In the genomic region with DNA sequence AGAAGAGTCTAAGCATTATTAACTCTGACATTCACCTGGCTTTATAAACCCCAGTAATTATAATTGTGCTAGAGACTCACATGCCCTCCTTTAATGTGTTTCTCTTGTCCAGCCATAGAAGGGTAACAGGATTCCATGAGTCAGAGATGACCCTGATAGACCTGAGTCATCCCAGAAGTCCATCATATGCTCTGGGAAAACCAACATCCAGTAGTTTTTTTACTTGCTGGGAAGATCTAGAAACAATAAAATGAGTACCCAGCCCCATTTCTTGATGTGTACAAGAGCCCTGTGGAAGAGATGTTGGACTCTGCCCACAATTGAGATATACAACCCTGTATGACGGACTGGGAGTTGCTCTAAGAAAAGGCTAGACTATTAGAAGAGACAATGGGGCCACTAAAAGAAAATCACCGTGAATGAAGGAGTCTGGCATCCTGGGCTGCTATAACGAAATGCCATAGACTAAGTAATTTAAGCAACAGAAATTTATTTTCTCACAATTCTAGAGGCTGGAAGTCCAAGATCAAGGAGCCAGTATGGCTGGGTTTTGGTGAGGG, we compare ENCODE assay signal across 11 cellular contexts. TPM values are rescaled to one million over a fixed set of nuclear protein-coding genes. Genes with fewer than 3 reads are reported as not detected.
DNase-seq lines count a peak whose midpoint lies in the region; ATAC-seq, FAIRE-seq and TF ChIP-seq lines count a peak whose summit lies in the region.
"Had no signal": no experiment of that assay in that cellular context is flagged by ENCODE, and none has a peak within 500 bp of the region (broad histone marks: within the 10 kb centered on the region; RNA-seq: fewer than 3 reads in every experiment).

No MANE protein-coding gene starts in this region.

- H3K27me3 ChIP-seq in breast epithelium (no peaks in the 10 kb centered on the region), HepG2 (ENCODE audit: control insufficient read depth in 1 of 2, insufficient read depth in 2 of 2, low read length in 2 of 2) (no peaks in the 10 kb centered on the region), Caco-2 (replicated peaks; ENCODE audit: control insufficient read depth, insufficient read depth, low read length) (no peaks in the 10 kb centered on the region)

- H3K4me3 Mint-ChIP-seq in Caco-2 (ENCODE audit: unreplicated experiment) = no peak overlapping the region
- H3K4me3 Mint-ChIP-seq: activated naive CD8-positive, alpha-beta T cell treated with anti-CD3 and anti-CD28 coated beads, Interleukin-2, amount 50 U/mL, for 24 hours had no signal

- no peak for FAIRE-seq in HepG2 (lab: Jason Lieb, UNC)

- TF ChIP-seq POLR2A in breast epithelium (IDR thresholded peaks at IDR 0.05) = no peak
- TF ChIP-seq POLR2A in HepG2 (IDR thresholded peaks at IDR 0.05; ENCODE audit: insufficient read depth in 1 of 2, low read depth in 2 of 2, low read length in 2 of 2) = no peak

- H2AFZ ChIP-seq in HepG2 (ENCODE audit: low read length) = no peak overlapping the region

- H3K27ac ChIP-seq in breast epithelium (peak overlapping the region; percentile 7 to 58), HepG2 (ENCODE audit: extremely low read length, insufficient read depth, low read length) (no peak overlapping the region)
- H3K27ac ChIP-seq: 22Rv1 had no signal

- WGBS in HepG2 (ENCODE audit: low lambda C conversion rate) = 63% methylated on average over 3 of the region's 3 CpGs

- intact Hi-C loops in breast epithelium (cut with DNase I; ENCODE audit: low total_unique reads) (no loop called here), HepG2 (cut with micrococcal nuclease; ENCODE audit: unreplicated experiment) (no loop called here), Caco-2 (cut with micrococcal nuclease; ENCODE audit: unreplicated experiment) (no loop called here)

- no peaks in the 10 kb centered on the region for H4K20me1 ChIP-seq in HepG2 (ENCODE audit: insufficient read depth, low read length)

- H3K4me1 ChIP-seq in breast epithelium (no peaks in the 10 kb centered on the region), HepG2 (ENCODE audit: insufficient read depth, low read length) (peaks cover 23% of the 10 kb centered on the region), Caco-2 (no peaks in the 10 kb centered on the region)

- BruUV-seq in HepG2 (replicated peaks; lab: Mats Ljungman, UMichigan) (no TSS peak), Caco-2 (replicated peaks; lab: Mats Ljungman, UMichigan) (no TSS peak)

- TF ChIP-seq RAD21 in HepG2 (CRISPR knock-in tag; IDR thresholded peaks at IDR 0.05) = no peak

- H3K36me3 ChIP-seq in breast epithelium = no peaks in the 10 kb centered on the region
- H3K36me3 ChIP-seq in HepG2 (replicated peaks in 1 of 2; ENCODE audit: control insufficient read depth in 1 of 2, insufficient read depth in 2 of 2, low read length in 2 of 2) = no peaks in the 10 kb centered on the region
- no peaks in the 10 kb centered on the region for H3K36me3 ChIP-seq in Caco-2 (ENCODE audit: control insufficient read depth, insufficient read depth, low read length)

- H3K9ac ChIP-seq in HepG2 (ENCODE audit: insufficient read depth, low read depth, low read length) = no peak overlapping the region

- TF ChIP-seq EP300 in HepG2 (IDR thresholded peaks at IDR 0.05; ENCODE audit: low read depth in 2 of 2, low read length in 2 of 2) = no peak
- TF ChIP-seq EP300 in HepG2 (CRISPR knock-in tag; IDR thresholded peaks at IDR 0.05; ENCODE audit: borderline replicate concordance) = no peak

- H3K4me1 Mint-ChIP-seq in Caco-2 (ENCODE audit: low read depth, unreplicated experiment) = peaks cover 10% of the 10 kb centered on the region
- H3K4me1 Mint-ChIP-seq: activated naive CD8-positive, alpha-beta T cell treated with anti-CD3 and anti-CD28 coated beads, Interleukin-2, amount 50 U/mL, for 24 hours had no signal

- H3K4me3 ChIP-seq in breast epithelium (no peak overlapping the region), HepG2 (replicated peaks in 1 of 3; ENCODE audit: insufficient read depth in 1 of 3, low read depth in 2 of 3, low read length in 3 of 3) (no peak overlapping the region), Caco-2 (ENCODE audit: low read depth, low read length) (no peak overlapping the region)

- no peaks in the 10 kb centered on the region for H3K9me3 ChIP-seq in breast epithelium
- no peaks in the 10 kb centered on the region for H3K9me3 ChIP-seq in HepG2 (ENCODE audit: low read length)
- no peaks in the 10 kb centered on the region for H3K9me3 ChIP-seq in Caco-2

- in situ Hi-C loops in HepG2 (cut with HindIII; ENCODE audit: extremely low pct_ligation_motif_present, low pct_unique_long_range_greater_than_20kb) = no loop called here

- no peaks in the 10 kb centered on the region for H3K36me3 Mint-ChIP-seq in Caco-2 (ENCODE audit: insufficient read depth, unreplicated experiment)

- ATAC-seq in HepG2 = peak; percentile 74
- no peak for ATAC-seq in GM18870 (IDR thresholded peaks at IDR 0.05; ENCODE audit: unreplicated experiment)
- ATAC-seq: activated naive CD8-positive, alpha-beta T cell treated with anti-CD3 and anti-CD28 coated beads, Interleukin-2, amount 50 U/mL, for 24 hours had no signal

- no peaks in the 10 kb centered on the region for H3K27me3 Mint-ChIP-seq in Caco-2 (ENCODE audit: insufficient read depth, unreplicated experiment)
- H3K27me3 Mint-ChIP-seq: activated naive CD8-positive, alpha-beta T cell treated with anti-CD3 and anti-CD28 coated beads, Interleukin-2, amount 50 U/mL, for 24 hours had no signal

- POLR2A ChIA-PET in HepG2 (lab: Yijun Ruan, JAX) = no interaction called here
- POLR2A ChIA-PET in Caco-2 (lab: Charles Lee) = no interaction called here

- H3K27ac Mint-ChIP-seq in Caco-2 (ENCODE audit: unreplicated experiment) = no peak overlapping the region
- H3K27ac Mint-ChIP-seq: activated naive CD8-positive, alpha-beta T cell treated with anti-CD3 and anti-CD28 coated beads, Interleukin-2, amount 50 U/mL, for 24 hours had no signal

- H3K9me3 Mint-ChIP-seq in Caco-2 (ENCODE audit: unreplicated experiment) = no peaks in the 10 kb centered on the region
- H3K9me3 Mint-ChIP-seq: activated naive CD8-positive, alpha-beta T cell treated with anti-CD3 and anti-CD28 coated beads, Interleukin-2, amount 50 U/mL, for 24 hours had no signal

- TF ChIP-seq CTCF in breast epithelium (IDR thresholded peaks at IDR 0.05) (no peak), HepG2 (CRISPR knock-in tag; IDR thresholded peaks at IDR 0.05) (no peak), Caco-2 (IDR thresholded peaks at IDR 0.05; ENCODE audit: insufficient read depth in 1 of 2, low read depth in 1 of 2, low read length in 1 of 2, severe bottlenecking in 1 of 2, unreplicated experiment in 1 of 2) (no peak)

- peak; percentile 10 for DNase-seq in DMS53 (lab: John Stamatoyannopoulos, UW)
- DNase-seq in DMS53 treated with DMSO at 0.1 percent for 48 hours (lab: John Stamatoyannopoulos, UW; ENCODE audit: unreplicated experiment) = no peak
- DNase-seq in breast epithelium (ENCODE audit: low spot score in 2 of 2) = no peak
- DNase-seq in HepG2 (ENCODE audit: low spot score) = peak; percentile 41
- no peak for DNase-seq in NCI-H82 (lab: John Stamatoyannopoulos, UW)
- no peak for DNase-seq in stimulated activated CD4-positive, alpha-beta T cell treated with anti-CD3 and anti-CD28 coated beads, Interleukin-2, amount 100 ng/mL, for 24 hours
- no peak for DNase-seq in Caco-2
- DNase-seq: activated naive CD8-positive, alpha-beta T cell treated with anti-CD3 and anti-CD28 coated beads, Interleukin-2, amount 50 U/mL, for 24 hours; stimulated activated CD4-positive, alpha-beta T cell treated with anti-CD3 and anti-CD28 coated beads, Interleukin-1b, Interleukin-23, amount 100 ng/mL, for 48 hours had no signal

- no peak overlapping the region for H3K4me2 ChIP-seq in HepG2 (ENCODE audit: low read depth, low read length)

- H3K79me2 ChIP-seq in HepG2 (ENCODE audit: insufficient read depth, low read length) = no peaks in the 10 kb centered on the region

- CTCF ChIA-PET in HepG2 (lab: Yijun Ruan, JAX; ENCODE audit: low intra/inter-chr PET ratio, low total read pairs) (no interaction called here), Caco-2 (lab: Charles Lee) (no interaction called here)

RNA-seq across cellular contexts. Expression of gene THUMPD3, which starts 22.3 kb away (rescaled TPM):
- total RNA-seq in breast epithelium (10 to 100 TPM; 22.2 to 36.4 (median 25.2) TPM), HepG2 (2016; rRNA removed; fragmentation: Illumina TruSeq; extraction: Trizol) (44.1 and 62.4 TPM in 2 replicates), Caco-2 (2022) (56.0 and 62.2 TPM in 2 replicates)
- 10.2 and 11.1 TPM in 2 replicates for total RNA-seq in HepG2 (2016; cell fraction: cytosol; rRNA removed; fragmentation: Illumina TruSeq; extraction: Trizol; ENCODE audit: low read depth)
- 47.7 and 61.2 TPM in 2 replicates for total RNA-seq in HepG2 (2016; cell fraction: insoluble cytoplasmic fraction; rRNA removed; fragmentation: Illumina TruSeq; extraction: Trizol)
- total RNA-seq in HepG2 (2016; cell fraction: membrane; rRNA removed; fragmentation: Illumina TruSeq; extraction: Trizol) = 24.6 and 30.2 TPM in 2 replicates
- 22.3 and 26.8 TPM in 2 replicates for total RNA-seq in HepG2 (2016; cell fraction: nucleus; rRNA removed; fragmentation: Illumina TruSeq; extraction: Trizol)
- polyA plus RNA-seq in HepG2 (2011; rRNA removed) = 27.5 and 31.2 TPM in 2 replicates
- 18.8 and 24.9 TPM in 2 replicates for polyA plus RNA-seq in HepG2 (2011; cell fraction: cytosol; rRNA removed)
- 16.7 and 17.6 TPM in 2 replicates for polyA plus RNA-seq in HepG2 (2011; cell fraction: nucleus; rRNA removed)
- 27.5 and 34.5 TPM in 2 replicates for polyA plus RNA-seq in HepG2 (2012)
- 4.9 and 5.9 TPM in 2 replicates for polyA plus RNA-seq in HepG2 (2016; cell fraction: cytosol; fragmentation: Illumina TruSeq; extraction: Trizol; ENCODE audit: low read depth)
- 49.5 and 53.5 TPM in 2 replicates for polyA plus RNA-seq in HepG2 (2016; cell fraction: insoluble cytoplasmic fraction; fragmentation: Illumina TruSeq; extraction: Trizol; ENCODE audit: low read depth)
- polyA plus RNA-seq in HepG2 (2016; cell fraction: membrane; fragmentation: Illumina TruSeq; extraction: Trizol; ENCODE audit: low read depth) = 11.9 and 13.1 TPM in 2 replicates
- 29.7 and 33.3 TPM in 2 replicates for polyA plus RNA-seq in HepG2 (2016; cell fraction: nucleus; fragmentation: Illumina TruSeq; extraction: Trizol; ENCODE audit: insufficient read depth, low read depth)
- 39.3 and 55.9 TPM in 2 replicates for polyA minus RNA-seq in HepG2 (2011; rRNA and poly(A)+ RNA removed; ENCODE audit: low replicate concordance)
- polyA minus RNA-seq in HepG2 (2011; cell fraction: cytosol; rRNA and poly(A)+ RNA removed) = 30.0 and 31.3 TPM in 2 replicates
- 23.6 and 35.3 TPM in 2 replicates for polyA minus RNA-seq in HepG2 (2011; cell fraction: nucleus; rRNA and poly(A)+ RNA removed)

RNA-seq across cellular contexts. Expression of gene SETD5, which starts 56.9 kb away (rescaled TPM):
- total RNA-seq in breast epithelium (100 to 1,000 TPM in 2 of 3 donors, 10 to 100 TPM in 1; 63.0 to 135 (median 118) TPM), HepG2 (2016; rRNA removed; fragmentation: Illumina TruSeq; extraction: Trizol) (40.6 and 46.8 TPM in 2 replicates), Caco-2 (2022) (140 and 155 TPM in 2 replicates)
- total RNA-seq in HepG2 (2016; cell fraction: cytosol; rRNA removed; fragmentation: Illumina TruSeq; extraction: Trizol; ENCODE audit: low read depth) = 26.3 and 27.9 TPM in 2 replicates
- total RNA-seq in HepG2 (2016; cell fraction: insoluble cytoplasmic fraction; rRNA removed; fragmentation: Illumina TruSeq; extraction: Trizol) = 35.8 and 43.9 TPM in 2 replicates
- 26.2 and 27.3 TPM in 2 replicates for total RNA-seq in HepG2 (2016; cell fraction: membrane; rRNA removed; fragmentation: Illumina TruSeq; extraction: Trizol)
- 98.3 and 114 TPM in 2 replicates for total RNA-seq in HepG2 (2016; cell fraction: nucleus; rRNA removed; fragmentation: Illumina TruSeq; extraction: Trizol)
- 79.8 and 95.8 TPM in 2 replicates for polyA plus RNA-seq in HepG2 (2011; rRNA removed)
- polyA plus RNA-seq in HepG2 (2011; cell fraction: cytosol; rRNA removed) = 26.9 and 32.4 TPM in 2 replicates
- polyA plus RNA-seq in HepG2 (2011; cell fraction: nucleus; rRNA removed) = 146 and 182 TPM in 2 replicates
- polyA plus RNA-seq in HepG2 (2012) = 71.2 and 71.4 TPM in 2 replicates
- 1.9 and 2.5 TPM in 2 replicates for polyA plus RNA-seq in HepG2 (2016; cell fraction: cytosol; fragmentation: Illumina TruSeq; extraction: Trizol; ENCODE audit: low read depth)
- polyA plus RNA-seq in HepG2 (2016; cell fraction: insoluble cytoplasmic fraction; fragmentation: Illumina TruSeq; extraction: Trizol; ENCODE audit: low read depth) = 30.4 and 34.5 TPM in 2 replicates
- polyA plus RNA-seq in HepG2 (2016; cell fraction: membrane; fragmentation: Illumina TruSeq; extraction: Trizol; ENCODE audit: low read depth) = 7.4 and 7.5 TPM in 2 replicates
- 137 and 159 TPM in 2 replicates for polyA plus RNA-seq in HepG2 (2016; cell fraction: nucleus; fragmentation: Illumina TruSeq; extraction: Trizol; ENCODE audit: insufficient read depth, low read depth)
- 83.8 and 106 TPM in 2 replicates for polyA minus RNA-seq in HepG2 (2011; rRNA and poly(A)+ RNA removed; ENCODE audit: low replicate concordance)
- 48.4 and 58.5 TPM in 2 replicates for polyA minus RNA-seq in HepG2 (2011; cell fraction: cytosol; rRNA and poly(A)+ RNA removed)
- polyA minus RNA-seq in HepG2 (2011; cell fraction: nucleus; rRNA and poly(A)+ RNA removed) = 243 and 288 TPM in 2 replicates

Comparison
In these comparisons a context has a peak if more than half of its experiments do, and no peak if none do; other contexts are left out.
1. DNase-seq: peak in DMS53 (single experiment) and HepG2 (single experiment); none in DMS53 treated with DMSO at 0.1 percent for 48 hours (single experiment), breast epithelium (0 of 2), NCI-H82 (single experiment), stimulated activated CD4-positive, alpha-beta T cell treated with anti-CD3 and anti-CD28 coated beads, Interleukin-2, amount 100 ng/mL, for 24 hours (0 of 2) and Caco-2 (0 of 2).